ENCODE assay signal across 21 cellular contexts in genomic region chr6:149960488-149960887, GRCh38. TPM values are rescaled to one million over a fixed set of nuclear protein-coding genes. Genes with fewer than 3 reads are reported as not detected.
DNase-seq lines count a peak whose midpoint lies in the region; ATAC-seq and TF ChIP-seq lines count a peak whose summit lies in the region.
"Had no signal": no experiment of that assay in that cellular context is flagged by ENCODE, and none has a peak within 500 bp of the region (broad histone marks: within the 10 kb centered on the region; RNA-seq: fewer than 3 reads in every experiment).

No MANE protein-coding gene starts in this region.

- H3K4me3 ChIP-seq in coronary artery = no peak overlapping the region
- H3K4me3 ChIP-seq: GM23338, K562 had no signal

- peaks cover 14% of the 10 kb centered on the region for H3K23me2 ChIP-seq in H9 (ENCODE audit: insufficient read length, low read depth, low read length, poor library complexity, severe bottlenecking)

- H3K79me2 ChIP-seq in H9 (ENCODE audit: insufficient read depth, low read length) = no peaks in the 10 kb centered on the region

- no peak overlapping the region for H3K9ac ChIP-seq in H9 (ENCODE audit: extremely low read depth, insufficient read length, low read length)

- H2BK15ac ChIP-seq in H9 (ENCODE audit: low read depth, low read length) = no peak overlapping the region

- peaks cover 17 to 21% of the 10 kb centered on the region in 2 experiments for H3K4me1 Mint-ChIP-seq in H9
- H3K4me1 Mint-ChIP-seq in neural crest cell = peaks cover 27% of the 10 kb centered on the region

- H3K4me2 ChIP-seq in H9 (ENCODE audit: insufficient read depth, insufficient read length, low read length) = no peak overlapping the region
- H3K4me2 ChIP-seq: GM23338 had no signal

- H3T11ph ChIP-seq in H9 (ENCODE audit: low read length) = no peak overlapping the region

- H3K4me3 Mint-ChIP-seq in H9 (no peak overlapping the region), neural crest cell (peak overlapping the region; percentile 21)
- H3K4me3 Mint-ChIP-seq: GM23338 had no signal

- no peak overlapping the region for H3K23ac ChIP-seq in H9 (ENCODE audit: insufficient read length, low read depth, low read length)

- no peak overlapping the region for H2AK5ac ChIP-seq in H9 (ENCODE audit: insufficient read length, low read length)

- H3K18ac ChIP-seq in H9 (ENCODE audit: insufficient read length, low read depth, low read length) = no peak overlapping the region

- H3K27me3 ChIP-seq in H9 (ENCODE audit: insufficient read depth, low read length) = peaks cover 46% of the 10 kb centered on the region

- no peak overlapping the region for H4K8ac ChIP-seq in H9 (replicated peaks; ENCODE audit: insufficient read length, low read depth, low read length)

- H3K9me3 ChIP-seq in H9 (ENCODE audit: control insufficient read depth, low read depth, low read length) = no peaks in the 10 kb centered on the region
- H3K9me3 ChIP-seq: BE2C had no signal

- H3K9me3 Mint-ChIP-seq in H9 (peaks cover 0 to 2% of the 10 kb centered on the region in 2 experiments; a peak in 2 of 5 replicates), neural crest cell (no peaks in the 10 kb centered on the region)
- H3K9me3 Mint-ChIP-seq: CD8-positive, alpha-beta memory T cell had no signal

- peaks cover 100% of the 10 kb centered on the region for H3K27me3 Mint-ChIP-seq in H9 (ENCODE audit: low read depth)
- peaks cover 93% of the 10 kb centered on the region for H3K27me3 Mint-ChIP-seq in neural crest cell (ENCODE audit: low read depth)

- H4K5ac ChIP-seq in H9 (ENCODE audit: insufficient read length, low read depth, low read length) = no peak overlapping the region

- H3K14ac ChIP-seq in H9 (ENCODE audit: insufficient read depth, low read length) = no peak overlapping the region

- H2BK120ac ChIP-seq in H9 (ENCODE audit: low read depth, low read length, poor library complexity, severe bottlenecking) = no peak overlapping the region

- H3K4me1 ChIP-seq in H9 (ENCODE audit: insufficient read depth, low read length) = 0 out of 2 replicates have a peak, but pooled peaks cover 2% of the 10 kb centered on the region
- H3K4me1 ChIP-seq: BE2C had no signal

- H2AFZ ChIP-seq in H9 (ENCODE audit: low read length) = no peak overlapping the region
- H2AFZ ChIP-seq: GM23338 had no signal

- no peak overlapping the region for H3K27ac ChIP-seq in H9 (ENCODE audit: insufficient read length, low read depth, low read length)
- no peak overlapping the region for H3K27ac ChIP-seq in coronary artery

- H3K56ac ChIP-seq in H9 (ENCODE audit: insufficient read length, low read depth, low read length) = no peak overlapping the region

- H2BK12ac ChIP-seq in H9 (ENCODE audit: insufficient read length, low read depth, low read length) = peak overlapping the region; percentile 33

- DNase-seq in D341Med (ENCODE audit: low spot score) (peak; percentile 20), H9 (no peak), coronary artery (ENCODE audit: low spot score) (peak; percentile 53), neural crest cell (ENCODE audit: low read depth, low spot score) (no peak), inferior parietal cortex (ENCODE audit: extremely low spot score) (no peak)
- DNase-seq: ACHN; BE2C; C1 segment of cervical spinal cord; CD4-positive, CD25-positive, alpha-beta regulatory T cell; CD8-positive, alpha-beta memory T cell; COR-L47; DMS153; DMS79; GDM1; IMR-90 had no signal

- H4K20me1 ChIP-seq in H9 (ENCODE audit: control insufficient read depth, insufficient read depth, insufficient read length) = no peaks in the 10 kb centered on the region

- no peak overlapping the region for H4K91ac ChIP-seq in H9 (ENCODE audit: insufficient read length, low read depth, low read length)

- TF ChIP-seq CTCF in H9 (conservative IDR thresholded peaks at IDR 0.05) = no peak
- no peak for TF ChIP-seq CTCF in coronary artery (IDR thresholded peaks at IDR 0.05)
- TF ChIP-seq CTCF in neural crest cell (conservative IDR thresholded peaks at IDR 0.05) = no peak

- no peak overlapping the region for H3K4ac ChIP-seq in H9 (ENCODE audit: low read depth, low read length)

- no CpG with 5 or more reads among the region's 6 CpGs for WGBS in H9 (ENCODE audit: extremely low coverage, insufficient read length, low lambda C conversion rate)

- H2BK5ac ChIP-seq in H9 (ENCODE audit: insufficient read length, low read length) = no peak overlapping the region

- ATAC-seq in HG03097 (IDR thresholded peaks at IDR 0.05; ENCODE audit: low FRiP score, unreplicated experiment) (no peak), HG03521 (IDR thresholded peaks at IDR 0.05; ENCODE audit: unreplicated experiment) (no peak), GM21360 (IDR thresholded peaks at IDR 0.05; ENCODE audit: unreplicated experiment) (no peak)
- ATAC-seq: GM23338, HCT116, K562 had no signal

- H2BK20ac ChIP-seq in H9 (ENCODE audit: low read depth, low read length, poor library complexity, severe bottlenecking) = no peak overlapping the region

- H3K36me3 Mint-ChIP-seq in H9 (ENCODE audit: insufficient read depth in 1 of 3, low read depth in 3 of 3) = peaks cover 0 to 4% (median 0%) of the 10 kb centered on the region in 3 experiments; a peak in 2 of 7 replicates
- no peaks in the 10 kb centered on the region for H3K36me3 Mint-ChIP-seq in neural crest cell (ENCODE audit: low read depth)
- H3K36me3 Mint-ChIP-seq: CD4-positive, CD25-positive, alpha-beta regulatory T cell had no signal

- H3K27ac Mint-ChIP-seq in H9 = no peak overlapping the region
- H3K27ac Mint-ChIP-seq in neural crest cell (ENCODE audit: unreplicated experiment) = no peak overlapping the region
- H3K27ac Mint-ChIP-seq: CD4-positive, CD25-positive, alpha-beta regulatory T cell; CD8-positive, alpha-beta memory T cell; GM23338 had no signal

- no peaks in the 10 kb centered on the region for H3K79me1 ChIP-seq in H9 (ENCODE audit: insufficient read depth, low read depth, low read length, poor library complexity, severe bottlenecking)

RNA-seq across cellular contexts. Expression of gene ULBP1, which starts 3.3 kb away (rescaled TPM):
- total RNA-seq in H9 (2021) (1.6 and 2.1 TPM in 2 replicates), neural crest cell (2.3 and 2.5 TPM in 2 replicates)

RNA-seq across cellular contexts. Expression of gene ULBP2, which starts 18.7 kb away (rescaled TPM):
- total RNA-seq in H9 (2021) (not detected in 2 replicates), neural crest cell (0.23 and 0.30 TPM in 2 replicates)
- total RNA-seq: GM23338 had no signal

RNA-seq across cellular contexts. Expression of gene RAET1G, which starts 37.6 kb away (rescaled TPM):
- total RNA-seq in H9 (2021) (not detected in 2 replicates), neural crest cell (not detected in 2 replicates)
- total RNA-seq: CD8-positive, alpha-beta memory T cell; GM23338; K562 had no signal

Comparison
In these comparisons a context has a peak if more than half of its experiments do, and no peak if none do; other contexts are left out.
1. DNase-seq: peak in D341Med (single experiment) and coronary artery (single experiment); none in H9 (single experiment), neural crest cell (single experiment) and inferior parietal cortex (single experiment).